In the genomic region with DNA sequence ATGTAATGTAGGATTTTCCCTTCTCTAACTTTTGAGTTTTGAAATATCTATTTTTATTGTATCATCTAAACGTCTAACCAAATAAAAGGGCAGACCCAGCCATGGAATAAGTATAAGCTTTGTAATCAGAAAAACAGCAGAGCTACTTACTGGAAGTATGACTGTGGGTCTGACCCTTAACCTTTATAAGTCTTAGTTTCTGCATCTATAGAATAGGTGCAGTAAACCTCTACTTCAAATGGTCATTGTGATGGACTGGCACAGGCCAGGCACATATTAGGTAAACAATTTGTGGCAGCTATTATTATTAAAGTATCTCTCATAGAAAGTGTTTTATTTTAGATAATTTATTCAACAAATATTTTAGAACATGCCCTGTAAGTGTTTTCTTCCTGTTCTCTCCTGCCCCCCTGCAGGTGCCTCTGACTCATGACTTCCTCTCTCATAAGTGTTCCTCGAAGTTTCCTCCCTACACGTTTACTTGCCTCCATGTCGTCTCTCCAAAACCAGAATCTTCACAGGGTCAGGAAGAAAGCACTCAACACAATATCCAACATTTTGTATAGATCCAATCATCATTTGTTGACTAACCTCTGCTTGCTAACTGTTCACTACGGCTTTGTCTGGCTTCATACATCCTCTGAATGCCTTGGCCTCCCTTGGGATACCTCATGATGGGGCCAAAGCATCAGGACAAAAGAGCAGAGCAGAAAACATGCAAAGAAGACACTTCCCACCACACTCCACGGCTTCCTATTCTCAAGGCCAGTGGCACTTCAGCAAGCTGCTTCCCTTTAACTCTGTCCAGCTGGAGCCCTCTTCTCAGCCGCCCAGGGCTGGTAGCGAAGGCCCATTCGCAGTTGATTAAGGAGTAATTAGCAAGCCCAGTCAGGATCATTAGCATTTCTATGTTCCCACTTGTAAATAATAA, we compare ENCODE assay signal across 8 cellular contexts.
DNase-seq lines count a peak whose midpoint lies in the region; ATAC-seq and TF ChIP-seq lines count a peak whose summit lies in the region.

No MANE protein-coding gene starts in this region.

- no peak overlapping the region for H3K4me3 ChIP-seq in lower leg skin (ENCODE audit: low read depth, poor library complexity, severe bottlenecking)

- WGBS in lower leg skin, 2 donors, result 66 to 72% methylated on average over 9 of the region's 9 CpGs

- no peak for DNase-seq in activated T-cell treated with anti-CD3 and anti-CD28 coated beads, Interleukin-2, amount 50 U/mL, for 24 hours
- DNase-seq in activated T-cell treated with anti-CD3 and anti-CD28 coated beads, Interleukin-2, amount 50 U/mL, for 1 hour, result no peak
- DNase-seq in NCI-H2107 treated with DMSO at 0.1 percent for 48 hours (lab: John Stamatoyannopoulos, UW; ENCODE audit: unreplicated experiment), result peak; percentile 63
- no peak for DNase-seq in inferior parietal cortex (ENCODE audit: extremely low spot score)
- no peak for DNase-seq in lower leg skin (ENCODE audit: low spot score in 2 of 2)

- ATAC-seq in HG02610 (IDR thresholded peaks at IDR 0.05; ENCODE audit: unreplicated experiment), result no peak

- intact Hi-C loops in lower leg skin (cut with DNase I; ENCODE audit: low total_unique reads), result no loop called here

- H3K4me1 Mint-ChIP-seq in activated T-cell treated with anti-CD3 and anti-CD28 coated beads, Interleukin-2, amount 50 U/mL, for 24 hours (ENCODE audit: low read depth), result peaks cover 27% of the 10 kb centered on the region
- H3K4me1 Mint-ChIP-seq in brain, result peaks cover 30% of the 10 kb centered on the region
- peaks cover 35% of the 10 kb centered on the region for H3K4me1 Mint-ChIP-seq in stimulated activated naive CD8-positive, alpha-beta T cell treated with anti-CD3 and anti-CD28 coated beads, Interleukin-15, Interleukin-2, amounts not matched to agents 100 ng/mL and 50 ng/mL, for 24 hours (ENCODE audit: low read depth)

- no peak for TF ChIP-seq POLR2A in lower leg skin (IDR thresholded peaks at IDR 0.05)

- no peak for TF ChIP-seq CTCF in brain (conservative IDR thresholded peaks at IDR 0.05)
- TF ChIP-seq CTCF in lower leg skin (IDR thresholded peaks at IDR 0.05), result no peak

- peak overlapping the region; percentile 90 for H3K27ac Mint-ChIP-seq in activated T-cell treated with anti-CD3 and anti-CD28 coated beads, Interleukin-2, amount 50 U/mL, for 24 hours
- peak overlapping the region in 3 of 5 experiments; percentile 7 to 56 (median 9) for H3K27ac Mint-ChIP-seq in brain
- H3K27ac Mint-ChIP-seq in stimulated activated naive CD8-positive, alpha-beta T cell treated with anti-CD3 and anti-CD28 coated beads, Interleukin-15, Interleukin-2, amounts not matched to agents 100 ng/mL and 50 ng/mL, for 24 hours, result peak overlapping the region; percentile 89

- no peaks in the 10 kb centered on the region for H3K27me3 Mint-ChIP-seq in activated T-cell treated with anti-CD3 and anti-CD28 coated beads, Interleukin-2, amount 50 U/mL, for 24 hours
- H3K27me3 Mint-ChIP-seq in brain, result peaks cover 8% of the 10 kb centered on the region
- H3K27me3 Mint-ChIP-seq in stimulated activated naive CD8-positive, alpha-beta T cell treated with anti-CD3 and anti-CD28 coated beads, Interleukin-15, Interleukin-2, amounts not matched to agents 100 ng/mL and 50 ng/mL, for 24 hours, result no peaks in the 10 kb centered on the region

- H3K4me3 Mint-ChIP-seq in activated T-cell treated with anti-CD3 and anti-CD28 coated beads, Interleukin-2, amount 50 U/mL, for 24 hours, result peak overlapping the region; percentile 13
- H3K4me3 Mint-ChIP-seq in brain, result no peak overlapping the region
- peak overlapping the region; percentile 32 for H3K4me3 Mint-ChIP-seq in stimulated activated naive CD8-positive, alpha-beta T cell treated with anti-CD3 and anti-CD28 coated beads, Interleukin-15, Interleukin-2, amounts not matched to agents 100 ng/mL and 50 ng/mL, for 24 hours

- H3K36me3 Mint-ChIP-seq in activated T-cell treated with anti-CD3 and anti-CD28 coated beads, Interleukin-2, amount 50 U/mL, for 24 hours (ENCODE audit: low read depth), result no peaks in the 10 kb centered on the region
- H3K36me3 Mint-ChIP-seq in brain, result no peaks in the 10 kb centered on the region
- H3K36me3 Mint-ChIP-seq in stimulated activated naive CD8-positive, alpha-beta T cell treated with anti-CD3 and anti-CD28 coated beads, Interleukin-15, Interleukin-2, amounts not matched to agents 100 ng/mL and 50 ng/mL, for 24 hours (ENCODE audit: low read depth), result no peaks in the 10 kb centered on the region

- H3K9me3 Mint-ChIP-seq in activated T-cell treated with anti-CD3 and anti-CD28 coated beads, Interleukin-2, amount 50 U/mL, for 24 hours, result peaks cover 2% of the 10 kb centered on the region
- peaks cover 0 to 2% (median 0%) of the 10 kb centered on the region in 5 experiments for H3K9me3 Mint-ChIP-seq in brain
- H3K9me3 Mint-ChIP-seq in stimulated activated naive CD8-positive, alpha-beta T cell treated with anti-CD3 and anti-CD28 coated beads, Interleukin-15, Interleukin-2, amounts not matched to agents 100 ng/mL and 50 ng/mL, for 24 hours, result peaks cover 4% of the 10 kb centered on the region

Comparison
In these comparisons a context has a peak if more than half of its experiments do, and no peak if none do; other contexts are left out.
1. H3K27ac Mint-ChIP-seq: peak in every context shown above with its lines; median percentile 90 in activated T-cell treated with anti-CD3 and anti-CD28 coated beads, Interleukin-2, amount 50 U/mL, for 24 hours; 89 in stimulated activated naive CD8-positive, alpha-beta T cell treated with anti-CD3 and anti-CD28 coated beads, Interleukin-15, Interleukin-2, amounts not matched to agents 100 ng/mL and 50 ng/mL, for 24 hours; 9 in brain.
2. H3K4me3 Mint-ChIP-seq: peak in activated T-cell treated with anti-CD3 and anti-CD28 coated beads, Interleukin-2, amount 50 U/mL, for 24 hours (single experiment) and stimulated activated naive CD8-positive, alpha-beta T cell treated with anti-CD3 and anti-CD28 coated beads, Interleukin-15, Interleukin-2, amounts not matched to agents 100 ng/mL and 50 ng/mL, for 24 hours (single experiment); none in brain (0 of 5).